2 cellular contexts compared by ENCODE assay signal in the genomic region with DNA sequence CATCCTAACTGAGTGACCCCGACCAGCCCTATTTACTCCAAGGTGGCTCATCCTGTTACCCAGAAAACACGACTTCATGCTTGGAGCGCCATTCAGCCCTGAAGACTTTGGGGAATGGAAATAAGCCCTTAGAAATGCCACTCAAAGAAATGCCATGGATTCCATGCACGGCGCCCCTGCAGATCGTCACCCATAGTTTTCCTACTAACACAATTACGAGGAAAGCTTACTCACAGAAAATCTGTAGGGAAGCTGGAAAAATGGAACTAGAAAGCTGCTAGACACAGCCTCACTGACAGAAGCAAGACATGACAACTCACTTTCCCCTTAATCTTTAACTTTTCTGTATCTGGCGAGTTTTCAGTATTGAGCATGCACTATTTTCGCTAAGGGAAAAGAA.
TF ChIP-seq lines count a peak whose summit lies in the region.

No MANE protein-coding gene starts in this region.

TF ChIP-seq in liver, 16 proteins besides CTCF, POLR2A, EP300 and RAD21:
- TF ChIP-seq NR2F2 (IDR thresholded peaks at IDR 0.05): no peak
- no peak for TF ChIP-seq TAF1 (conservative IDR thresholded peaks at IDR 0.05)
- no peak for TF ChIP-seq HNF4A (conservative IDR thresholded peaks at IDR 0.05)
- no peak for TF ChIP-seq FOXA1 (IDR thresholded peaks at IDR 0.05)
- no peak for TF ChIP-seq HNF4G (IDR thresholded peaks at IDR 0.05)
- no peak for TF ChIP-seq EGR1 (IDR thresholded peaks at IDR 0.05; ENCODE audit: low read depth in 2 of 2)
- no peak for TF ChIP-seq YY1 (IDR thresholded peaks at IDR 0.05)
- TF ChIP-seq, protein P1, sequence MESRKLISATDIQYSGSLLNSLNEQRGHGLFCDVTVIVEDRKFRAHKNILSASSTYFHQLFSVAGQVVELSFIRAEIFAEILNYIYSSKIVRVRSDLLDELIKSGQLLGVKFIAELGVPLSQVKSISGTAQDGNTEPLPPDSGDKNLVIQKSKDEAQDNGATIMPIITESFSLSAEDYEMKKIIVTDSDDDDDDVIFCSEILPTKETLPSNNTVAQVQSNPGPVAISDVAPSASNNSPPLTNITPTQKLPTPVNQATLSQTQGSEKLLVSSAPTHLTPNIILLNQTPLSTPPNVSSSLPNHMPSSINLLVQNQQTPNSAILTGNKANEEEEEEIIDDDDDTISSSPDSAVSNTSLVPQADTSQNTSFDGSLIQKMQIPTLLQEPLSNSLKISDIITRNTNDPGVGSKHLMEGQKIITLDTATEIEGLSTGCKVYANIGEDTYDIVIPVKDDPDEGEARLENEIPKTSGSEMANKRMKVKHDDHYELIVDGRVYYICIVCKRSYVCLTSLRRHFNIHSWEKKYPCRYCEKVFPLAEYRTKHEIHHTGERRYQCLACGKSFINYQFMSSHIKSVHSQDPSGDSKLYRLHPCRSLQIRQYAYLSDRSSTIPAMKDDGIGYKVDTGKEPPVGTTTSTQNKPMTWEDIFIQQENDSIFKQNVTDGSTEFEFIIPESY (IDR thresholded peaks at IDR 0.05): no peak
- TF ChIP-seq, protein P2, sequence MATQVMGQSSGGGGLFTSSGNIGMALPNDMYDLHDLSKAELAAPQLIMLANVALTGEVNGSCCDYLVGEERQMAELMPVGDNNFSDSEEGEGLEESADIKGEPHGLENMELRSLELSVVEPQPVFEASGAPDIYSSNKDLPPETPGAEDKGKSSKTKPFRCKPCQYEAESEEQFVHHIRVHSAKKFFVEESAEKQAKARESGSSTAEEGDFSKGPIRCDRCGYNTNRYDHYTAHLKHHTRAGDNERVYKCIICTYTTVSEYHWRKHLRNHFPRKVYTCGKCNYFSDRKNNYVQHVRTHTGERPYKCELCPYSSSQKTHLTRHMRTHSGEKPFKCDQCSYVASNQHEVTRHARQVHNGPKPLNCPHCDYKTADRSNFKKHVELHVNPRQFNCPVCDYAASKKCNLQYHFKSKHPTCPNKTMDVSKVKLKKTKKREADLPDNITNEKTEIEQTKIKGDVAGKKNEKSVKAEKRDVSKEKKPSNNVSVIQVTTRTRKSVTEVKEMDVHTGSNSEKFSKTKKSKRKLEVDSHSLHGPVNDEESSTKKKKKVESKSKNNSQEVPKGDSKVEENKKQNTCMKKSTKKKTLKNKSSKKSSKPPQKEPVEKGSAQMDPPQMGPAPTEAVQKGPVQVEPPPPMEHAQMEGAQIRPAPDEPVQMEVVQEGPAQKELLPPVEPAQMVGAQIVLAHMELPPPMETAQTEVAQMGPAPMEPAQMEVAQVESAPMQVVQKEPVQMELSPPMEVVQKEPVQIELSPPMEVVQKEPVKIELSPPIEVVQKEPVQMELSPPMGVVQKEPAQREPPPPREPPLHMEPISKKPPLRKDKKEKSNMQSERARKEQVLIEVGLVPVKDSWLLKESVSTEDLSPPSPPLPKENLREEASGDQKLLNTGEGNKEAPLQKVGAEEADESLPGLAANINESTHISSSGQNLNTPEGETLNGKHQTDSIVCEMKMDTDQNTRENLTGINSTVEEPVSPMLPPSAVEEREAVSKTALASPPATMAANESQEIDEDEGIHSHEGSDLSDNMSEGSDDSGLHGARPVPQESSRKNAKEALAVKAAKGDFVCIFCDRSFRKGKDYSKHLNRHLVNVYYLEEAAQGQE (IDR thresholded peaks at IDR 0.05): no peak
- TF ChIP-seq, protein P3, sequence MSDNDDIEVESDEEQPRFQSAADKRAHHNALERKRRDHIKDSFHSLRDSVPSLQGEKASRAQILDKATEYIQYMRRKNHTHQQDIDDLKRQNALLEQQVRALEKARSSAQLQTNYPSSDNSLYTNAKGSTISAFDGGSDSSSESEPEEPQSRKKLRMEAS (IDR thresholded peaks at IDR 0.05): no peak
- TF ChIP-seq SP1 (IDR thresholded peaks at IDR 0.05): no peak
- TF ChIP-seq FOXA2 (IDR thresholded peaks at IDR 0.05): no peak

TF ChIP-seq in HepG2, 621 proteins besides CTCF, POLR2A, EP300 and RAD21:
- TF ChIP-seq ZNF546 (CRISPR knock-in tag; conservative IDR thresholded peaks at IDR 0.05): no peak
- TF ChIP-seq, protein P4, sequence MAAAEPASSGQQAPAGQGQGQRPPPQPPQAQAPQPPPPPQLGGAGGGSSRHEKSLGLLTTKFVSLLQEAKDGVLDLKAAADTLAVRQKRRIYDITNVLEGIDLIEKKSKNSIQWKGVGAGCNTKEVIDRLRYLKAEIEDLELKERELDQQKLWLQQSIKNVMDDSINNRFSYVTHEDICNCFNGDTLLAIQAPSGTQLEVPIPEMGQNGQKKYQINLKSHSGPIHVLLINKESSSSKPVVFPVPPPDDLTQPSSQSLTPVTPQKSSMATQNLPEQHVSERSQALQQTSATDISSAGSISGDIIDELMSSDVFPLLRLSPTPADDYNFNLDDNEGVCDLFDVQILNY (CRISPR knock-in tag; conservative IDR thresholded peaks at IDR 0.05): no peak
- TF ChIP-seq NFYC (CRISPR knock-in tag; IDR thresholded peaks at IDR 0.05): no peak
- TF ChIP-seq, protein P5, sequence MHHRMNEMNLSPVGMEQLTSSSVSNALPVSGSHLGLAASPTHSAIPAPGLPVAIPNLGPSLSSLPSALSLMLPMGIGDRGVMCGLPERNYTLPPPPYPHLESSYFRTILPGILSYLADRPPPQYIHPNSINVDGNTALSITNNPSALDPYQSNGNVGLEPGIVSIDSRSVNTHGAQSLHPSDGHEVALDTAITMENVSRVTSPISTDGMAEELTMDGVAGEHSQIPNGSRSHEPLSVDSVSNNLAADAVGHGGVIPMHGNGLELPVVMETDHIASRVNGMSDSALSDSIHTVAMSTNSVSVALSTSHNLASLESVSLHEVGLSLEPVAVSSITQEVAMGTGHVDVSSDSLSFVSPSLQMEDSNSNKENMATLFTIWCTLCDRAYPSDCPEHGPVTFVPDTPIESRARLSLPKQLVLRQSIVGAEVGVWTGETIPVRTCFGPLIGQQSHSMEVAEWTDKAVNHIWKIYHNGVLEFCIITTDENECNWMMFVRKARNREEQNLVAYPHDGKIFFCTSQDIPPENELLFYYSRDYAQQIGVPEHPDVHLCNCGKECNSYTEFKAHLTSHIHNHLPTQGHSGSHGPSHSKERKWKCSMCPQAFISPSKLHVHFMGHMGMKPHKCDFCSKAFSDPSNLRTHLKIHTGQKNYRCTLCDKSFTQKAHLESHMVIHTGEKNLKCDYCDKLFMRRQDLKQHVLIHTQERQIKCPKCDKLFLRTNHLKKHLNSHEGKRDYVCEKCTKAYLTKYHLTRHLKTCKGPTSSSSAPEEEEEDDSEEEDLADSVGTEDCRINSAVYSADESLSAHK (CRISPR knock-in tag; IDR thresholded peaks at IDR 0.05; ENCODE audit: borderline replicate concordance): no peak
- TF ChIP-seq ZNF292 (CRISPR knock-in tag; IDR thresholded peaks at IDR 0.05; ENCODE audit: borderline replicate concordance, low read depth): no peak
- TF ChIP-seq, protein P6, sequence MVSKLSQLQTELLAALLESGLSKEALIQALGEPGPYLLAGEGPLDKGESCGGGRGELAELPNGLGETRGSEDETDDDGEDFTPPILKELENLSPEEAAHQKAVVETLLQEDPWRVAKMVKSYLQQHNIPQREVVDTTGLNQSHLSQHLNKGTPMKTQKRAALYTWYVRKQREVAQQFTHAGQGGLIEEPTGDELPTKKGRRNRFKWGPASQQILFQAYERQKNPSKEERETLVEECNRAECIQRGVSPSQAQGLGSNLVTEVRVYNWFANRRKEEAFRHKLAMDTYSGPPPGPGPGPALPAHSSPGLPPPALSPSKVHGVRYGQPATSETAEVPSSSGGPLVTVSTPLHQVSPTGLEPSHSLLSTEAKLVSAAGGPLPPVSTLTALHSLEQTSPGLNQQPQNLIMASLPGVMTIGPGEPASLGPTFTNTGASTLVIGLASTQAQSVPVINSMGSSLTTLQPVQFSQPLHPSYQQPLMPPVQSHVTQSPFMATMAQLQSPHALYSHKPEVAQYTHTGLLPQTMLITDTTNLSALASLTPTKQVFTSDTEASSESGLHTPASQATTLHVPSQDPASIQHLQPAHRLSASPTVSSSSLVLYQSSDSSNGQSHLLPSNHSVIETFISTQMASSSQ (IDR thresholded peaks at IDR 0.05; ENCODE audit: low read depth): no peak
- TF ChIP-seq, protein P6 (CRISPR knock-in tag; IDR thresholded peaks at IDR 0.05; ENCODE audit: borderline replicate concordance): no peak
- TF ChIP-seq ZNF282 (IDR thresholded peaks at IDR 0.05; ENCODE audit: partially characterized antibody): no peak
- TF ChIP-seq SMC3 (IDR thresholded peaks at IDR 0.05; ENCODE audit: low read length): no peak
- no peak for TF ChIP-seq TCF7 (IDR thresholded peaks at IDR 0.05; ENCODE audit: low read depth)
- no peak for TF ChIP-seq MAZ (IDR thresholded peaks at IDR 0.05; ENCODE audit: borderline replicate concordance, low read depth, low read length)
- no peak for TF ChIP-seq MAZ (CRISPR knock-in tag; IDR thresholded peaks at IDR 0.05; ENCODE audit: low read depth)
- TF ChIP-seq MEF2D (CRISPR knock-in tag; IDR thresholded peaks at IDR 0.05): no peak
- no peak for TF ChIP-seq ZNF781 (CRISPR knock-in tag; IDR thresholded peaks at IDR 0.05; ENCODE audit: borderline replicate concordance, not compliant biosample characterization)
- TF ChIP-seq KLF11 (CRISPR knock-in tag; IDR thresholded peaks at IDR 0.05): no peak
- no peak for TF ChIP-seq ZNF224 (CRISPR knock-in tag; IDR thresholded peaks at IDR 0.05)
